8 cellular contexts compared by ENCODE assay signal in the genomic region with DNA sequence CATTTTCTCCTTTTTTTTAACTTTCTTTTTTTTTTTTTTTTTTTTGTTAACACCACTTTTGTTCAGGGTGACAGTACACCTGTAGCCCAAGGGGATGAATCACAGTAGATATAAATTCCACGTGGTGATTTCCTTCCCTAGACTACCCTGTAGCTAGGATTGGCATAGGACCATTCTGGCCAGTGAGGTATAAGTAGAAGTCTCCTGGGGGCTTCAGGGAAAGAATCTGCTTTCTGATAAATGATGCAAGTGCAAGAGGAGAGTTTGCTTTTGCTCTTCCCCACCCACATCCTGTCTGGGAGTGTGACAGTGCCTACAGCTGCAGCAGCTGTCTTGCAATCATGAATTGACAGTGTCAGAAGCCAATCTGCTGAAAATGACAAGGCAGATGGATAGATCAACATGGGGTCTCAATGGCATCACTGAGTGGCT.
DNase-seq lines count a peak whose midpoint lies in the region; ATAC-seq and TF ChIP-seq lines count a peak whose summit lies in the region.

No MANE protein-coding gene starts in this region.

- TF ChIP-seq CTCF in thyroid gland (IDR thresholded peaks at IDR 0.05), result no peak

- DNase-seq in NCI-H345 (lab: John Stamatoyannopoulos, UW) (peak; percentile 34), activated T-cell treated with anti-CD3 and anti-CD28 coated beads for 4 hours (peak; percentile 47), HuH-7 (ENCODE audit: low spot score) (no peak), D341Med (ENCODE audit: low spot score) (no peak), thyroid gland (no peak)
- peak; percentile 61 to 65 for DNase-seq in stimulated activated CD4-positive, alpha-beta T cell treated with anti-CD3 and anti-CD28 coated beads, Interleukin-15, amount 100 ng/mL, for 48 hours (ENCODE audit: low read depth in 2 of 2)

- H3K9me3 ChIP-seq in thyroid gland, result no peaks in the 10 kb centered on the region

- TF ChIP-seq POLR2A in thyroid gland (IDR thresholded peaks at IDR 0.05), result no peak

- ATAC-seq in GM18861 (IDR thresholded peaks at IDR 0.05; ENCODE audit: unreplicated experiment), result peak; percentile 81
- ATAC-seq in HG02798 (IDR thresholded peaks at IDR 0.05; ENCODE audit: poor library complexity, unreplicated experiment), result peak; percentile 95

- intact Hi-C loops in thyroid gland (cut with DNase I), result no loop called here

- no peaks in the 10 kb centered on the region for H3K27me3 ChIP-seq in thyroid gland

- 37 to 55% methylated on average over 1 of the region's 1 CpG for WGBS in thyroid gland, 2 donors

- H3K27ac ChIP-seq in thyroid gland, result no peak overlapping the region

- H3K4me1 ChIP-seq in thyroid gland, result no peaks in the 10 kb centered on the region

- no peaks in the 10 kb centered on the region for H3K36me3 ChIP-seq in thyroid gland

- no peak overlapping the region for H3K4me3 ChIP-seq in thyroid gland (replicated peaks in 1 of 3)

Comparison
In these comparisons a context has a peak if more than half of its experiments do, and no peak if none do; other contexts are left out.
1. DNase-seq: peak in NCI-H345 (single experiment), activated T-cell treated with anti-CD3 and anti-CD28 coated beads for 4 hours (single experiment) and stimulated activated CD4-positive, alpha-beta T cell treated with anti-CD3 and anti-CD28 coated beads, Interleukin-15, amount 100 ng/mL, for 48 hours (2 of 2); none in HuH-7 (single experiment), D341Med (single experiment) and thyroid gland (0 of 2).